In genomic region chr9:89234186-89234585, GRCh38 we compare ENCODE assay signal across 2 cellular contexts.
TF ChIP-seq lines count a peak whose summit lies in the region.

No MANE protein-coding gene starts in this region.

TF ChIP-seq in A549, 52 proteins besides CTCF, POLR2A, EP300 and RAD21:
- TF ChIP-seq FOSL2 (IDR thresholded peaks at IDR 0.05), result no peak
- TF ChIP-seq FOSL2 (CRISPR knock-in tag; IDR thresholded peaks at IDR 0.05), result no peak
- TF ChIP-seq FOXS1 (CRISPR knock-in tag; IDR thresholded peaks at IDR 0.05), result no peak
- TF ChIP-seq TFCP2L1 (CRISPR knock-in tag; IDR thresholded peaks at IDR 0.05), result no peak
- TF ChIP-seq RFX5 (IDR thresholded peaks at IDR 0.05), result no peak
- TF ChIP-seq MAZ (IDR thresholded peaks at IDR 0.05; ENCODE audit: borderline replicate concordance, low read depth, low read length), result no peak
- TF ChIP-seq POLR2AphosphoS2 (conservative IDR thresholded peaks at IDR 0.05; ENCODE audit: low read length), result no peak
- no peak for TF ChIP-seq SMC3 (IDR thresholded peaks at IDR 0.05)
- no peak for TF ChIP-seq ATOH8 (CRISPR knock-in tag; IDR thresholded peaks at IDR 0.05; ENCODE audit: low read depth)
- TF ChIP-seq HEYL (CRISPR knock-in tag; IDR thresholded peaks at IDR 0.05), result no peak
- TF ChIP-seq JUN (IDR thresholded peaks at IDR 0.05), result no peak
- no peak for TF ChIP-seq SREBF2 (IDR thresholded peaks at IDR 0.05)
- TF ChIP-seq ELK1 (IDR thresholded peaks at IDR 0.05; ENCODE audit: low read depth, low read length), result no peak
- TF ChIP-seq HES2 (IDR thresholded peaks at IDR 0.05), result no peak
- no peak for TF ChIP-seq RCOR1 (IDR thresholded peaks at IDR 0.05; ENCODE audit: low read depth, low read length)

TF ChIP-seq in H1, 55 proteins besides CTCF, POLR2A, EP300 and RAD21:
- TF ChIP-seq PHF8 (conservative IDR thresholded peaks at IDR 0.05; ENCODE audit: low read depth, low read length) (no peak), BACH1 (IDR thresholded peaks at IDR 0.05; ENCODE audit: low read length) (no peak), GABPA (IDR thresholded peaks at IDR 0.05; ENCODE audit: borderline replicate concordance, insufficient read depth, low read length) (no peak), SIX5 (IDR thresholded peaks at IDR 0.05; ENCODE audit: low read depth, low read length) (no peak), BCL11A (IDR thresholded peaks at IDR 0.05; ENCODE audit: low read depth in 2 of 2, low read length in 2 of 2) (no peak), EZH2 (IDR thresholded peaks at IDR 0.05; ENCODE audit: low read depth, low read length, severe bottlenecking) (no peak), SAP30 (IDR thresholded peaks at IDR 0.05; ENCODE audit: insufficient read depth, insufficient replicate concordance, low read length) (no peak), NANOG (IDR thresholded peaks at IDR 0.05; ENCODE audit: insufficient read depth, low read depth, low read length, poor library complexity, severe bottlenecking) (no peak), EGR1 (IDR thresholded peaks at IDR 0.05; ENCODE audit: borderline replicate concordance, low read depth, low read length) (no peak), ATF2 (IDR thresholded peaks at IDR 0.05; ENCODE audit: low read length) (no peak), TBP (IDR thresholded peaks at IDR 0.05; ENCODE audit: low read depth, low read length) (no peak), CBX8 (IDR thresholded peaks at IDR 0.05; ENCODE audit: borderline replicate concordance, low read depth, low read length) (no peak), TAF7 (optimal IDR thresholded peaks at IDR 0.05; ENCODE audit: borderline replicate concordance, low read depth, low read length) (no peak), KDM5A (IDR thresholded peaks at IDR 0.05; ENCODE audit: low read length) (no peak), CHD7 (IDR thresholded peaks at IDR 0.05; ENCODE audit: insufficient replicate concordance, low read length) (no peak), RBBP5 (IDR thresholded peaks at IDR 0.05; ENCODE audit: borderline replicate concordance, low read depth, low read length) (no peak), POU5F1 (IDR thresholded peaks at IDR 0.05; ENCODE audit: low read depth, low read length) (no peak)
